ENCODE assay signal across 20 cellular contexts in the genomic region with DNA sequence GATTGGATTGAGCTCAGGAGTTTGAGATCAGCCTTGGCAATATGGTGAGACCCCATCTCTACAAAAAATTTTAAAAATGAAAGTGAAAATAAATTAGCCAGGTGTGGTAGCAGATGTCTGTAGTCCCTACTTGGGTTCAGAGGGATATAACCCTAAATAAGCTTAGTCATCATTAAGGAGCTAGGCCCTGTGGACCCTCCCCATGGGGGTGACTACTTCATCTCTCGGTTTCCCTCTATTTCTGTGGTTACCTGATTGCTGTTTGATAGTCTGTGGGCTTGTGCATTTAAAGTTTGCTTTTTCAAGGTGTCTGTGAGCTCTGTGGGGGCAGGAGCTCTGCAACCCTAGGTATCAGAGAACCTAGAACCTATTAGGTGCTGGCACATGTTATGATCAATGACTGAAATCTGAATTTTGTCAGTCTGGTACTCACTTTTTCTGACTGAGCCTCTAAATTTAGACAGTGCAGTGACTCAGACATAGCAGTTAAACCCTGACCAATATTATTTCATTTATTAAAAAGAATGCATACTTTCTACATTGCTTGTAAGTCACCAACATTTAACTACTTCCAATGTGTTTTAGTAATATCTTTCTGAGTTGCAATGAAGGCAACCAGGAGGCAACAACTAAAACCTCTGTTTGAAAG. TPM values are rescaled to one million over a fixed set of nuclear protein-coding genes. Genes with fewer than 3 reads are reported as not detected.
DNase-seq lines count a peak whose midpoint lies in the region; ATAC-seq, FAIRE-seq and TF ChIP-seq lines count a peak whose summit lies in the region.
"Had no signal": no experiment of that assay in that cellular context is flagged by ENCODE, and none has a peak within 500 bp of the region (broad histone marks: within the 10 kb centered on the region; RNA-seq: fewer than 3 reads in every experiment).

No MANE protein-coding gene starts in this region.

- H4K91ac ChIP-seq in IMR-90 (ENCODE audit: insufficient read depth, low read depth, low read length), result peak overlapping the region; percentile 77

- peak overlapping the region; percentile 12 for H3K27ac Mint-ChIP-seq in activated naive CD8-positive, alpha-beta T cell treated with anti-CD3 and anti-CD28 coated beads, Interleukin-2, amount 50 U/mL, for 24 hours
- H3K27ac Mint-ChIP-seq: CD8-positive, alpha-beta T cell had no signal

- H3K4me3 Mint-ChIP-seq in activated naive CD8-positive, alpha-beta T cell treated with anti-CD3 and anti-CD28 coated beads, Interleukin-2, amount 50 U/mL, for 24 hours, result no peak overlapping the region
- H3K4me3 Mint-ChIP-seq: activated naive CD8-positive, alpha-beta T cell; CD8-positive, alpha-beta T cell; central memory CD8-positive, alpha-beta T cell; IgD-negative memory B cell had no signal

- peak overlapping the region; percentile 87 for H2BK120ac ChIP-seq in IMR-90 (ENCODE audit: low read depth, low read length)

- H2BK5ac ChIP-seq in IMR-90 (ENCODE audit: low read depth, low read length, poor library complexity, severe bottlenecking), result peak overlapping the region; percentile 89

- H3K36me3 Mint-ChIP-seq in activated naive CD8-positive, alpha-beta T cell treated with anti-CD3 and anti-CD28 coated beads, Interleukin-2, amount 50 U/mL, for 24 hours (ENCODE audit: low read depth), result peaks cover 44% of the 10 kb centered on the region

- peak; percentile 63 for DNase-seq in IMR-90
- DNase-seq in activated naive CD8-positive, alpha-beta T cell treated with anti-CD3 and anti-CD28 coated beads, Interleukin-2, amount 50 U/mL, for 24 hours, result no peak
- DNase-seq in iris pigment epithelial cell (ENCODE audit: low read depth), result peak; percentile 54
- no peak for DNase-seq in small intestine
- DNase-seq in cerebellar nuclear complex (lab: John Stamatoyannopoulos, UW), result no peak
- DNase-seq: CD8-positive, alpha-beta T cell; head of caudate nucleus; NCI-H1417 treated with DMSO at 0.1 percent for 48 hours; NCI-H2227 treated with DMSO at 0.1 percent for 48 hours; posterior cingulate gyrus; stimulated activated CD4-positive, alpha-beta T cell treated with anti-CD3 and anti-CD28 coated beads, Interleukin-12 subunit alpha, Interleukin-12 subunit beta, amount 100 ng/mL, for 4 hours; substantia nigra had no signal

- H4K8ac ChIP-seq in IMR-90 (ENCODE audit: low read depth in 2 of 2, low read length in 2 of 2), result peak overlapping the region; percentile 52 to 70

- dilution Hi-C loops in IMR-90 (cut with HindIII; ENCODE audit: low sequenced_read_pairs, unreplicated experiment), result no loop called here

- peak overlapping the region; percentile 74 for H3K14ac ChIP-seq in IMR-90 (replicated peaks; ENCODE audit: low read depth, low read length)

- no peak overlapping the region for H3K9ac ChIP-seq in BLaER1 treated with 17β-estradiol and CSF1 and Interleukin-3, amounts not matched to agents 10 nM and 100 nM
- no peak overlapping the region for H3K9ac ChIP-seq in IMR-90 (ENCODE audit: low read depth, low read length)

- H4K20me1 ChIP-seq in BLaER1 treated with 17β-estradiol and CSF1 and Interleukin-3, amounts not matched to agents 10 nM and 100 nM, result no peaks in the 10 kb centered on the region
- H4K20me1 ChIP-seq in IMR-90 (ENCODE audit: insufficient read depth, low read length), result no peaks in the 10 kb centered on the region

- peak overlapping the region; percentile 85 for H2AK9ac ChIP-seq in IMR-90 (replicated peaks; ENCODE audit: low read depth, low read length, poor library complexity)

- H3K4me1 Mint-ChIP-seq in activated naive CD8-positive, alpha-beta T cell treated with anti-CD3 and anti-CD28 coated beads, Interleukin-2, amount 50 U/mL, for 24 hours, result peaks cover 21% of the 10 kb centered on the region
- H3K4me1 Mint-ChIP-seq: IgD-negative memory B cell had no signal

- no peaks in the 10 kb centered on the region for H3K9me3 Mint-ChIP-seq in activated naive CD8-positive, alpha-beta T cell treated with anti-CD3 and anti-CD28 coated beads, Interleukin-2, amount 50 U/mL, for 24 hours
- H3K9me3 Mint-ChIP-seq: central memory CD8-positive, alpha-beta T cell had no signal

- peaks cover 0 to 8% (median 0%) of the 10 kb centered on the region in 11 experiments; a peak in 1 of 22 replicates for H3K36me3 ChIP-seq in BLaER1 treated with 17β-estradiol and CSF1 and Interleukin-3, amounts not matched to agents 10 nM and 100 nM
- no peaks in the 10 kb centered on the region for H3K36me3 ChIP-seq in IMR-90 (ENCODE audit: control insufficient read depth, insufficient read depth, low read length)
- H3K36me3 ChIP-seq in small intestine (ENCODE audit: control insufficient read depth in 2 of 2, insufficient read depth in 2 of 2, low read length in 2 of 2), result peaks cover 3 to 6% of the 10 kb centered on the region in 2 donors

- in situ Hi-C loops in IMR-90 (cut with MboI; ENCODE audit: low sequenced_read_pairs), result loop anchor here (25.0 kb wide), 2 partner anchors 309 to 691 kb away; a partner anchor contains a TSS

- H3K18ac ChIP-seq in IMR-90 (ENCODE audit: low read depth, low read length), result peak overlapping the region; percentile 81; the same call in 1 of the 2 replicates

- TF ChIP-seq RAD21 in IMR-90 (IDR thresholded peaks at IDR 0.05; ENCODE audit: low read length), result no peak

- H3K4me2 ChIP-seq in BLaER1 treated with 17β-estradiol and CSF1 and Interleukin-3, amounts not matched to agents 10 nM and 100 nM, result peak overlapping the region in 8 of 11 experiments; percentile 1 to 47 (median 25); a peak in 10 of 22 replicates
- peak overlapping the region; percentile 78 for H3K4me2 ChIP-seq in IMR-90 (ENCODE audit: low read depth, low read length)

- ATAC-seq in IMR-90 (ENCODE audit: low read depth), result peak; percentile 57
- ATAC-seq in activated naive CD8-positive, alpha-beta T cell treated with anti-CD3 and anti-CD28 coated beads, Interleukin-2, amount 50 U/mL, for 24 hours, result no peak
- ATAC-seq in HG02870 (IDR thresholded peaks at IDR 0.05; ENCODE audit: unreplicated experiment), result no peak
- ATAC-seq: CD8-positive, alpha-beta T cell had no signal

- CTCF ChIA-PET in IMR-90 (lab: Yijun Ruan, JAX), result interaction anchor here (0.6 kb wide), 1 partner anchor 470 kb away, joined by 3 read pairs; no protein-coding TSS in a partner anchor

- peaks cover 12 to 46% of the 10 kb centered on the region in 2 experiments for H3K79me1 ChIP-seq in IMR-90 (ENCODE audit: low read depth in 1 of 2, low read length in 2 of 2)

- peak overlapping the region; percentile 86 for H2AK5ac ChIP-seq in IMR-90 (ENCODE audit: low read depth, low read length)

- WGBS in IMR-90 (ENCODE audit: extremely low coverage in 2 of 2, insufficient read length in 1 of 2), 2 experiments, result no CpG with 5 or more reads among the region's 1 CpG
- 67 to 79% (median 78%) methylated on average over 1 of the region's 1 CpG for WGBS in small intestine, 3 donors

- H3K9me1 ChIP-seq in IMR-90 (ENCODE audit: insufficient read depth, low read length), result peaks cover 24% of the 10 kb centered on the region

- peak overlapping the region; percentile 88 for H3K4ac ChIP-seq in IMR-90 (ENCODE audit: low read depth, low read length)

- no peak for FAIRE-seq in small intestine (lab: Jason Lieb, UNC)
- FAIRE-seq: endometrium, G401.6 had no signal

- intact Hi-C loops in IMR-90 (cut with micrococcal nuclease), result loop anchor here (5.0 to 10.0 kb wide), 2 partner anchors 99 to 301 kb away; a partner anchor contains a TSS

- peak overlapping the region; percentile 65; the same call in 1 of the 2 replicates for H4K5ac ChIP-seq in IMR-90 (ENCODE audit: low read depth, low read length)

- no peak overlapping the region for H3K4me3 ChIP-seq in BLaER1 treated with 17β-estradiol and CSF1 and Interleukin-3, amounts not matched to agents 10 nM and 100 nM
- H3K4me3 ChIP-seq in IMR-90 (ENCODE audit: insufficient read depth, low read depth, low read length) (no peak overlapping the region), small intestine (ENCODE audit: low read depth in 1 of 2, low read length in 2 of 2) (no peak overlapping the region)

- no TSS peak for BruUV-seq in IMR-90 (replicated peaks; lab: Mats Ljungman, UMichigan)

- TF ChIP-seq CTCF in IMR-90 (conservative IDR thresholded peaks at IDR 0.05; ENCODE audit: low read depth, low read length), result no peak

- TF ChIP-seq POLR2A in IMR-90 (IDR thresholded peaks at IDR 0.05; ENCODE audit: low read depth, low read length), result no peak

- peaks cover 12 to 72% (median 38%) of the 10 kb centered on the region in 11 experiments; a peak in 17 of 22 replicates for H3K9me3 ChIP-seq in BLaER1 treated with 17β-estradiol and CSF1 and Interleukin-3, amounts not matched to agents 10 nM and 100 nM (replicated peaks in 1 of 11)
- no peaks in the 10 kb centered on the region for H3K9me3 ChIP-seq in IMR-90 (ENCODE audit: control insufficient read depth, insufficient read depth, low read length)
- no peaks in the 10 kb centered on the region for H3K9me3 ChIP-seq in small intestine (ENCODE audit: control insufficient read depth, low read depth)

- POLR2A ChIA-PET in IMR-90 (lab: Charles Lee; ENCODE audit: unreplicated experiment), result interaction anchor here (0.8 kb wide), 1 partner anchor 11 kb away, joined by 3 read pairs; no protein-coding TSS in a partner anchor

- no peaks in the 10 kb centered on the region for H3K27me3 Mint-ChIP-seq in activated naive CD8-positive, alpha-beta T cell treated with anti-CD3 and anti-CD28 coated beads, Interleukin-2, amount 50 U/mL, for 24 hours
- H3K27me3 Mint-ChIP-seq: activated naive CD8-positive, alpha-beta T cell; central memory CD8-positive, alpha-beta T cell had no signal

- peak overlapping the region; percentile 69 for H3K23ac ChIP-seq in IMR-90 (ENCODE audit: low read depth, low read length)

- peak overlapping the region in 1 of 11 experiments; percentile 26; a peak in 1 of 22 replicates for H3K27ac ChIP-seq in BLaER1 treated with 17β-estradiol and CSF1 and Interleukin-3, amounts not matched to agents 10 nM and 100 nM
- H3K27ac ChIP-seq in IMR-90 (ENCODE audit: insufficient read depth, low read length), result peak overlapping the region; percentile 69; the same call in 1 of the 2 replicates
- no peak overlapping the region for H3K27ac ChIP-seq in small intestine (ENCODE audit: low read depth in 1 of 2, low read length in 1 of 2)

- H3K27me3 ChIP-seq in BLaER1 treated with 17β-estradiol and CSF1 and Interleukin-3, amounts not matched to agents 10 nM and 100 nM, result no peaks in the 10 kb centered on the region
- H3K27me3 ChIP-seq in IMR-90 (ENCODE audit: control insufficient read depth, insufficient read depth, low read length) (no peaks in the 10 kb centered on the region), small intestine (ENCODE audit: control insufficient read depth in 2 of 2, insufficient read depth in 2 of 2, low read length in 2 of 2) (no peaks in the 10 kb centered on the region)

- H2BK20ac ChIP-seq in IMR-90 (ENCODE audit: low read depth, low read length), result peak overlapping the region; percentile 94

- H3K56ac ChIP-seq in IMR-90 (ENCODE audit: extremely low read depth, insufficient read depth, low read length), result peak overlapping the region; percentile 44; the same call in 1 of the 2 replicates

- H2AFZ ChIP-seq in IMR-90 (replicated peaks; ENCODE audit: low read length, poor library complexity), result no peak overlapping the region

- peak overlapping the region; percentile 91; the same call in 2 of the 3 replicates for H2BK15ac ChIP-seq in IMR-90 (ENCODE audit: low read depth, low read length)

- H3K4me1 ChIP-seq in BLaER1 treated with 17β-estradiol and CSF1 and Interleukin-3, amounts not matched to agents 10 nM and 100 nM, result peaks cover 6 to 76% (median 45%) of the 10 kb centered on the region in 10 experiments; a peak in 17 of 20 replicates
- H3K4me1 ChIP-seq in IMR-90 (ENCODE audit: control insufficient read depth, insufficient read depth, low read length) (peaks cover 33% of the 10 kb centered on the region), small intestine (ENCODE audit: control insufficient read depth in 2 of 2, insufficient read depth in 1 of 2, low read depth in 1 of 2, low read length in 1 of 2) (no peaks in the 10 kb centered on the region)

RNA-seq across cellular contexts. Expression of a gene that starts 8.1 kb away (rescaled TPM):
- 0.36 and 0.56 TPM in 2 replicates for total RNA-seq in IMR-90 (2012; rRNA removed)
- 0.56 and 0.67 TPM in 2 replicates for polyA plus RNA-seq in IMR-90 (2012; rRNA removed)
- polyA plus RNA-seq in IMR-90 (2012; cell fraction: cytosol; rRNA removed), result 0.07 and 0.10 TPM in 2 replicates
- 0.62 and 3.9 TPM in 2 replicates for polyA plus RNA-seq in IMR-90 (2012; cell fraction: nucleus; rRNA removed; ENCODE audit: low replicate concordance)
- polyA plus RNA-seq in small intestine, result 1 to 10 TPM in 2 of 3 donors, under 1 TPM in 1; 0.67 to 3.2 (median 2.2) TPM

RNA-seq across cellular contexts. Expression of a gene that starts 25.6 kb away (rescaled TPM):
- total RNA-seq in IMR-90 (2012; rRNA removed), result 1.6 and 2.2 TPM in 2 replicates
- polyA plus RNA-seq in IMR-90 (2012; rRNA removed) (3.4 and 4.3 TPM in 2 replicates), small intestine (1 to 10 TPM in 1 of 3 donors, not detected in 2; 5.7 TPM)
- polyA plus RNA-seq in IMR-90 (2012; cell fraction: cytosol; rRNA removed), result 2.4 and 4.4 TPM in 2 replicates
- polyA plus RNA-seq in IMR-90 (2012; cell fraction: nucleus; rRNA removed; ENCODE audit: low replicate concordance), result 1.3 and 9.8 TPM in 2 replicates

RNA-seq across cellular contexts. Expression of a gene that starts 56.6 kb away (rescaled TPM):
- not detected in 2 replicates for total RNA-seq in IMR-90 (2012; rRNA removed)
- polyA plus RNA-seq in IMR-90 (2012; rRNA removed) (not detected in 2 replicates), small intestine (not detected)
- not detected in 2 replicates for polyA plus RNA-seq in IMR-90 (2012; cell fraction: cytosol; rRNA removed)
- not detected in 2 replicates for polyA plus RNA-seq in IMR-90 (2012; cell fraction: nucleus; rRNA removed; ENCODE audit: low replicate concordance)
- total RNA-seq: CD8-positive, alpha-beta T cell; mucosa of gallbladder had no signal
- polyA plus RNA-seq: IgD-negative memory B cell had no signal

Comparison
In these comparisons a context has a peak if more than half of its experiments do, and no peak if none do; other contexts are left out.
1. DNase-seq: peak in IMR-90 (single experiment) and iris pigment epithelial cell (single experiment); none in activated naive CD8-positive, alpha-beta T cell treated with anti-CD3 and anti-CD28 coated beads, Interleukin-2, amount 50 U/mL, for 24 hours (single experiment), small intestine (single experiment) and cerebellar nuclear complex (0 of 2).